ENCODE assay signal across 16 cellular contexts in genomic region chr6:43302126-43302525, GRCh38. TPM values are rescaled to one million over a fixed set of nuclear protein-coding genes. Genes with fewer than 3 reads are reported as not detected.
A peak's percentile ranks its signal among the peaks of the same experiment; 100 is the strongest.
DNase-seq lines count a peak whose midpoint lies in the region; ATAC-seq, FAIRE-seq and TF ChIP-seq lines count a peak whose summit lies in the region.
"Had no signal": no experiment of that assay in that cellular context is flagged by ENCODE, and none has a peak within 500 bp of the region (broad histone marks: within the 10 kb centered on the region; RNA-seq: fewer than 3 reads in every experiment).

No MANE protein-coding gene starts in this region.

- no peak overlapping the region for H3K56ac ChIP-seq in H1 (replicated peaks; ENCODE audit: insufficient read length, low read depth, low read length)

- H3K18ac ChIP-seq in H1 (ENCODE audit: extremely low read depth, low read length), result no peak overlapping the region

- no peaks in the 10 kb centered on the region; a peak in 1 of 7 replicates for H3K27me3 ChIP-seq in H1 (replicated peaks in 1 of 4; ENCODE audit: control insufficient read depth in 3 of 4, extremely low read depth in 1 of 4, insufficient read depth in 3 of 4, low read length in 3 of 4)
- H3K27me3 ChIP-seq in neural progenitor cell, result no peaks in the 10 kb centered on the region

- H3K4me1 ChIP-seq in H1 (replicated peaks in 1 of 4; ENCODE audit: control insufficient read depth in 3 of 4, insufficient read depth in 4 of 4, low read length in 3 of 4) (peaks cover 0 to 4% (median 0%) of the 10 kb centered on the region in 4 experiments; a peak in 2 of 7 replicates), neural progenitor cell (peaks cover 9% of the 10 kb centered on the region)

- H3K4ac ChIP-seq in H1 (replicated peaks; ENCODE audit: insufficient read length, low read depth, low read length), result no peak overlapping the region

- H4K8ac ChIP-seq in H1 (ENCODE audit: extremely low read depth, insufficient read depth, low read length), result no peak overlapping the region

- H3K4me3 ChIP-seq in H1 (ENCODE audit: extremely low read depth in 1 of 4, insufficient read depth in 2 of 4, low read depth in 3 of 4, low read length in 4 of 4) (no peak overlapping the region), neural progenitor cell (no peak overlapping the region)
- H3K4me3 ChIP-seq: GM23248 had no signal

- H3K79me2 ChIP-seq in H1 (ENCODE audit: control insufficient read depth in 1 of 2, insufficient read depth in 2 of 2, low read length in 2 of 2) (no peaks in the 10 kb centered on the region), neural progenitor cell (ENCODE audit: low read depth) (no peaks in the 10 kb centered on the region)

- no peak overlapping the region for H2BK12ac ChIP-seq in H1 (ENCODE audit: low read depth, low read length)

- peaks cover 4% of the 10 kb centered on the region for H3K4me1 Mint-ChIP-seq in neural progenitor cell
- H3K4me1 Mint-ChIP-seq in stimulated activated memory B cell treated with anti-CD40 and anti-IgM and Interleukin-4, amounts not matched to agents 10 μg/mL and 1 μg/mL and 100 μg/mL, for 72 hours, result peaks cover 9% of the 10 kb centered on the region

- no peak overlapping the region for H2BK20ac ChIP-seq in H1 (ENCODE audit: low read length)

- 88% methylated on average over 18 of the region's 19 CpGs; no CpG with 5 or more reads in 1 of the 2 experiments for WGBS in H1 (ENCODE audit: extremely low coverage in 1 of 2, insufficient coverage in 1 of 2, insufficient read length in 1 of 2, insufficient replicate concordance in 2 of 2, low coverage in 1 of 2, low lambda C conversion rate in 2 of 2, missing lambda C conversion rate in 1 of 2), 2 experiments

- H2AK5ac ChIP-seq in H1 (ENCODE audit: low read depth, low read length), result 0 out of 2 replicates have a peak overlapping the region, but pooled peaks have one; percentile 1

- TF ChIP-seq RAD21 in H1 (IDR thresholded peaks at IDR 0.05 in 1 of 2, conservative IDR thresholded peaks at IDR 0.05 in 1 of 2; ENCODE audit: low read depth in 2 of 2, low read length in 2 of 2), result no peak

- H3K14ac ChIP-seq in H1 (ENCODE audit: insufficient read length), result no peak overlapping the region

- ATAC-seq in stimulated activated memory B cell treated with anti-CD40 and anti-IgM and Interleukin-4, amounts not matched to agents 10 μg/mL and 1 μg/mL and 100 μg/mL, for 72 hours, result peak; percentile 7
- no peak for ATAC-seq in GM18517 (IDR thresholded peaks at IDR 0.05; ENCODE audit: unreplicated experiment)

- H3K27me3 Mint-ChIP-seq in neural progenitor cell (ENCODE audit: insufficient read depth, low read depth), result peaks cover 3% of the 10 kb centered on the region
- H3K27me3 Mint-ChIP-seq in stimulated activated memory B cell treated with anti-CD40 and anti-IgM and Interleukin-4, amounts not matched to agents 10 μg/mL and 1 μg/mL and 100 μg/mL, for 72 hours, result peaks cover 10% of the 10 kb centered on the region
- H3K27me3 Mint-ChIP-seq: CD4-positive, CD25-positive, alpha-beta regulatory T cell had no signal

- no peak overlapping the region for H2BK120ac ChIP-seq in H1 (replicated peaks; ENCODE audit: low read depth, low read length)

- H3K23ac ChIP-seq in H1 (ENCODE audit: insufficient read length), result no peak overlapping the region

- no peaks in the 10 kb centered on the region for H3K36me3 Mint-ChIP-seq in neural progenitor cell
- H3K36me3 Mint-ChIP-seq in stimulated activated memory B cell treated with anti-CD40 and anti-IgM and Interleukin-4, amounts not matched to agents 10 μg/mL and 1 μg/mL and 100 μg/mL, for 72 hours, result no peaks in the 10 kb centered on the region
- H3K36me3 Mint-ChIP-seq: CD4-positive, CD25-positive, alpha-beta regulatory T cell had no signal

- H3K9me3 Mint-ChIP-seq in neural progenitor cell, result no peaks in the 10 kb centered on the region
- H3K9me3 Mint-ChIP-seq in stimulated activated memory B cell treated with anti-CD40 and anti-IgM and Interleukin-4, amounts not matched to agents 10 μg/mL and 1 μg/mL and 100 μg/mL, for 72 hours, result no peaks in the 10 kb centered on the region
- H3K9me3 Mint-ChIP-seq: CD4-positive, CD25-positive, alpha-beta regulatory T cell; H9 had no signal

- TF ChIP-seq CTCF in H1 (IDR thresholded peaks at IDR 0.05; ENCODE audit: control extremely low read depth in 1 of 3, insufficient read depth in 1 of 3, low read depth in 1 of 3, low read length in 3 of 3) (no peak), neural progenitor cell (IDR thresholded peaks at IDR 0.05) (no peak)

- no peaks in the 10 kb centered on the region for H3K79me1 ChIP-seq in H1 (ENCODE audit: low read depth, low read length)

- no peak for FAIRE-seq in H1 (lab: Jason Lieb, UNC)

- H3K23me2 ChIP-seq in H1 (ENCODE audit: low read depth, low read length), result no peaks in the 10 kb centered on the region

- peak overlapping the region; percentile 81 for H3K27ac Mint-ChIP-seq in neural progenitor cell
- H3K27ac Mint-ChIP-seq in stimulated activated memory B cell treated with anti-CD40 and anti-IgM and Interleukin-4, amounts not matched to agents 10 μg/mL and 1 μg/mL and 100 μg/mL, for 72 hours, result no peak overlapping the region

- peak; percentile 39 for DNase-seq in activated effector memory CD4-positive, alpha-beta T cell treated with anti-CD3 and anti-CD28 coated beads, Interleukin-2, amount 50 U/mL, for 16 hours
- DNase-seq in activated effector memory CD4-positive, alpha-beta T cell treated with Interleukin-2 at 50 U/mL for 16 hours, result no peak
- no peak for DNase-seq in H1 (ENCODE audit: low read depth in 1 of 2, low spot score in 2 of 2)
- no peak for DNase-seq in neural progenitor cell (ENCODE audit: low spot score)
- no peak for DNase-seq in activated T-cell treated with anti-CD3 and anti-CD28 coated beads for 4 hours
- DNase-seq in NCI-H2171 treated with DMSO at 0.1 percent for 48 hours (lab: John Stamatoyannopoulos, UW), result no peak
- DNase-seq: CD4-positive, CD25-positive, alpha-beta regulatory T cell; DMS53; GF-D8; GM23248; H9 had no signal

- H2AFZ ChIP-seq in H1 (ENCODE audit: low read length) (no peak overlapping the region), neural progenitor cell (replicated peaks) (no peak overlapping the region)
- H2AFZ ChIP-seq: GM23248 had no signal

- H4K5ac ChIP-seq in H1 (ENCODE audit: insufficient read length, low read depth, low read length), result no peak overlapping the region

- no peak overlapping the region for H2BK15ac ChIP-seq in H1 (ENCODE audit: low read length)

- H3K4me2 ChIP-seq in H1 (ENCODE audit: insufficient read depth in 1 of 2, low read depth in 2 of 2, low read length in 2 of 2), result no peak overlapping the region
- no peak overlapping the region for H3K4me2 ChIP-seq in neural progenitor cell

- H3F3A ChIP-seq in neural progenitor cell (ENCODE audit: low read depth), result peaks cover 6% of the 10 kb centered on the region

- H3K4me3 Mint-ChIP-seq in neural progenitor cell, result no peak overlapping the region
- no peak overlapping the region for H3K4me3 Mint-ChIP-seq in stimulated activated memory B cell treated with anti-CD40 and anti-IgM and Interleukin-4, amounts not matched to agents 10 μg/mL and 1 μg/mL and 100 μg/mL, for 72 hours
- H3K4me3 Mint-ChIP-seq: CD4-positive, CD25-positive, alpha-beta regulatory T cell; H9 had no signal

- no peak overlapping the region for H2BK5ac ChIP-seq in H1 (ENCODE audit: low read depth, low read length)

- POLR2A ChIA-PET in H1 (lab: Charles Lee; ENCODE audit: partially characterized antibody), result interaction anchor here (0.6 to 1.2 kb wide), 3 partner anchors 79 to 416 kb away, joined by 3 to 4 read pairs (median 3); no protein-coding TSS in a partner anchor

- H4K20me1 ChIP-seq in H1 (replicated peaks in 1 of 2; ENCODE audit: control insufficient read depth in 1 of 2, insufficient read depth in 2 of 2, low read length in 2 of 2) (no peaks in the 10 kb centered on the region), neural progenitor cell (ENCODE audit: low read depth) (no peaks in the 10 kb centered on the region)

- peaks cover 0 to 5% (median 3%) of the 10 kb centered on the region in 4 experiments; a peak in 2 of 8 replicates for H3K36me3 ChIP-seq in H1 (ENCODE audit: control insufficient read depth in 2 of 4, insufficient read depth in 4 of 4, low read length in 3 of 4)
- no peaks in the 10 kb centered on the region for H3K36me3 ChIP-seq in neural progenitor cell

- no peak overlapping the region for H3K27ac ChIP-seq in H1 (ENCODE audit: low read depth, low read length)
- no peak overlapping the region for H3K27ac ChIP-seq in neural progenitor cell
- H3K27ac ChIP-seq: 22Rv1, GM23248 had no signal

- H3K9ac ChIP-seq in H1 (replicated peaks in 1 of 4; ENCODE audit: extremely low read depth in 1 of 4, low read depth in 3 of 4, low read length in 3 of 4), result no peak overlapping the region
- no peak overlapping the region for H3K9ac ChIP-seq in neural progenitor cell
- H3K9ac ChIP-seq: GM23248 had no signal

- CTCF ChIA-PET in H1 (lab: Charles Lee; ENCODE audit: partially characterized antibody), result interaction anchor here (1.0 to 1.6 kb wide), 3 partner anchors 10 to 33 kb away, joined by 3 to 5 read pairs (median 3); no protein-coding TSS in a partner anchor

- no peak for TF ChIP-seq POLR2A in H1 (IDR thresholded peaks at IDR 0.05; ENCODE audit: control extremely low read depth in 1 of 2, low read depth in 2 of 2, low read length in 2 of 2)

- no peak overlapping the region for H4K91ac ChIP-seq in H1 (replicated peaks; ENCODE audit: insufficient read length, low read length)

- TF ChIP-seq EP300 in H1 (IDR thresholded peaks at IDR 0.05; ENCODE audit: borderline replicate concordance in 1 of 2, low read depth in 2 of 2, low read length in 2 of 2), result no peak

- H3K9me3 ChIP-seq in H1 (ENCODE audit: insufficient read depth in 2 of 2, low read depth in 1 of 2, low read length in 1 of 2) (no peaks in the 10 kb centered on the region), neural progenitor cell (ENCODE audit: low read depth) (no peaks in the 10 kb centered on the region)

RNA-seq across cellular contexts. Expression of gene SLC22A7, which starts 4.1 kb away (rescaled TPM):
- not detected in 2 replicates for total RNA-seq in H1 (2021; fragmentation: NEBNext Ultra II Directional; extraction: Animal tissue kit (Norgen Biotek cat#: 25700))
- polyA plus RNA-seq in H1 (2011; rRNA removed), result not detected in 2 replicates
- not detected for polyA plus RNA-seq in H1 (2011; cell fraction: cytosol; rRNA removed)
- polyA plus RNA-seq in H1 (2011; cell fraction: nucleus; rRNA removed), result not detected
- polyA plus RNA-seq in H1 (2012, experiment 1 of 2), result 0.13 to 0.58 TPM (median 0.47 TPM) in 3 of 4 replicates, not detected in the other
- polyA plus RNA-seq in H1 (2012, experiment 2 of 2), result 0.22 TPM
- polyA plus RNA-seq in H1 (2013, experiment 1 of 2), result not detected
- polyA plus RNA-seq in H1 (2013, experiment 2 of 2), result not detected
- not detected in 2 replicates for polyA minus RNA-seq in H1 (2011; rRNA and poly(A)+ RNA removed)
- not detected for polyA minus RNA-seq in H1 (2011; cell fraction: cytosol; rRNA and poly(A)+ RNA removed)
- not detected for polyA minus RNA-seq in H1 (2011; cell fraction: nucleus; rRNA and poly(A)+ RNA removed)
- not detected in 2 replicates for total RNA-seq in neural progenitor cell (ENCODE audit: low replicate concordance)
- total RNA-seq: A673; CD4-positive, CD25-positive, alpha-beta regulatory T cell; GM23248; H9 had no signal
- polyA plus RNA-seq: BJ; CD4-positive, CD25-positive, alpha-beta regulatory T cell; GM23248 had no signal

RNA-seq across cellular contexts. Expression of gene CRIP3, which starts 6.5 kb away (rescaled TPM):
- total RNA-seq in H1 (2021; fragmentation: NEBNext Ultra II Directional; extraction: Animal tissue kit (Norgen Biotek cat#: 25700)), result 37.6 and 46.3 TPM in 2 replicates
- 34.0 and 38.7 TPM in 2 replicates for polyA plus RNA-seq in H1 (2011; rRNA removed)
- 46.8 TPM for polyA plus RNA-seq in H1 (2011; cell fraction: cytosol; rRNA removed)
- polyA plus RNA-seq in H1 (2011; cell fraction: nucleus; rRNA removed), result 124 TPM
- 39.4 to 44.3 TPM (median 42.3 TPM) in 4 replicates for polyA plus RNA-seq in H1 (2012, experiment 1 of 2)
- polyA plus RNA-seq in H1 (2012, experiment 2 of 2), result 30.4 TPM
- 40.4 TPM for polyA plus RNA-seq in H1 (2013, experiment 1 of 2)
- 36.5 TPM for polyA plus RNA-seq in H1 (2013, experiment 2 of 2)
- polyA minus RNA-seq in H1 (2011; rRNA and poly(A)+ RNA removed), result 22.8 and 23.5 TPM in 2 replicates
- 17.9 TPM for polyA minus RNA-seq in H1 (2011; cell fraction: cytosol; rRNA and poly(A)+ RNA removed)
- polyA minus RNA-seq in H1 (2011; cell fraction: nucleus; rRNA and poly(A)+ RNA removed), result 22.5 TPM
- total RNA-seq in neural progenitor cell (ENCODE audit: low replicate concordance), result 21.3 and 35.4 TPM in 2 replicates
- total RNA-seq: GM23248 had no signal
- polyA plus RNA-seq: BJ, GM23248 had no signal

RNA-seq across cellular contexts. Expression of gene TTBK1, which starts 58.8 kb away (rescaled TPM):
- 1.5 and 1.6 TPM in 2 replicates for total RNA-seq in H1 (2021; fragmentation: NEBNext Ultra II Directional; extraction: Animal tissue kit (Norgen Biotek cat#: 25700))
- polyA plus RNA-seq in H1 (2011; rRNA removed), result 0.53 and 0.63 TPM in 2 replicates
- 0.70 TPM for polyA plus RNA-seq in H1 (2011; cell fraction: cytosol; rRNA removed)
- 1.9 TPM for polyA plus RNA-seq in H1 (2011; cell fraction: nucleus; rRNA removed)
- 0.68 to 1.1 TPM (median 0.97 TPM) in 4 replicates for polyA plus RNA-seq in H1 (2012, experiment 1 of 2)
- polyA plus RNA-seq in H1 (2012, experiment 2 of 2), result 0.50 TPM
- 0.26 TPM for polyA plus RNA-seq in H1 (2013, experiment 1 of 2)
- 0.22 TPM for polyA plus RNA-seq in H1 (2013, experiment 2 of 2)
- polyA minus RNA-seq in H1 (2011; rRNA and poly(A)+ RNA removed), result 0.60 and 0.76 TPM in 2 replicates
- 0.66 TPM for polyA minus RNA-seq in H1 (2011; cell fraction: cytosol; rRNA and poly(A)+ RNA removed)
- 1.1 TPM for polyA minus RNA-seq in H1 (2011; cell fraction: nucleus; rRNA and poly(A)+ RNA removed)
- 1.7 and 3.2 TPM in 2 replicates for total RNA-seq in neural progenitor cell (ENCODE audit: low replicate concordance)
- total RNA-seq: A673, GM23248 had no signal
- polyA plus RNA-seq: BJ; CD4-positive, CD25-positive, alpha-beta regulatory T cell; GM23248 had no signal
